ENCODE assay signal across 28 cellular contexts in genomic region chr5:77855369-77855768, GRCh38.
"Had no signal": no experiment of that assay in that cellular context is flagged by ENCODE, and none has a peak within 500 bp of the region (broad histone marks: within the 10 kb centered on the region; RNA-seq: fewer than 3 reads in every experiment).

No MANE protein-coding gene starts in this region.

- H3K79me2 ChIP-seq: hepatocyte had no signal

- H3K4me2 ChIP-seq: hepatocyte had no signal

- H3K27me3 Mint-ChIP-seq: stimulated activated memory B cell treated with anti-CD40 and anti-IgM and Interleukin-4, amounts not matched to agents 10 μg/mL and 1 μg/mL and 100 μg/mL, for 72 hours had no signal

- H3K36me3 Mint-ChIP-seq: naive thymus-derived CD4-positive, alpha-beta T cell; stimulated activated memory B cell treated with anti-CD40 and anti-IgM and Interleukin-4, amounts not matched to agents 10 μg/mL and 1 μg/mL and 100 μg/mL, for 72 hours had no signal

- H3K4me1 ChIP-seq: testis had no signal

- H3K27ac ChIP-seq: coronary artery, gastrocnemius medialis, hepatocyte, left lung, ovary, psoas muscle, sigmoid colon, skin epidermis, spleen, testis, tibial artery had no signal

- DNase-seq: dermis blood vessel endothelial cell; effector memory CD4-positive, alpha-beta T cell; erythroblast; gastrocnemius medialis; head of caudate nucleus; kidney; left lung; mesendoderm; midbrain; naive thymus-derived CD4-positive, alpha-beta T cell; occipital lobe; ovary; posterior cingulate gyrus; psoas muscle; right cardiac atrium; sigmoid colon; spleen; stimulated activated CD4-positive, alpha-beta T cell treated with anti-CD3 and anti-CD28 coated beads, Interleukin-4, amount 100 ng/mL, for 4 hours; stimulated activated naive CD8-positive, alpha-beta T cell treated with anti-CD3 and anti-CD28 coated beads, Interleukin-15, Interleukin-2, amounts not matched to agents 100 U/mL and 50 U/mL, for 24 hours; substantia nigra; testis; tibial artery had no signal

- FAIRE-seq: kidney had no signal

- H3K27me3 ChIP-seq: ovary, sigmoid colon, testis, tibial artery had no signal

- H3K9me3 ChIP-seq: gastrocnemius medialis, left lung, ovary, psoas muscle, sigmoid colon, spleen, testis, tibial artery had no signal

- H3K27ac Mint-ChIP-seq: naive thymus-derived CD4-positive, alpha-beta T cell; nephron; stimulated activated memory B cell treated with anti-CD40 and anti-IgM and Interleukin-4, amounts not matched to agents 10 μg/mL and 1 μg/mL and 100 μg/mL, for 72 hours; type B pancreatic cell had no signal

- H3K36me3 ChIP-seq: gastrocnemius medialis, left lung, ovary, sigmoid colon, spleen, tibial artery had no signal

- H3K4me3 Mint-ChIP-seq: stimulated activated memory B cell treated with anti-CD40 and anti-IgM and Interleukin-4, amounts not matched to agents 10 μg/mL and 1 μg/mL and 100 μg/mL, for 72 hours; type B pancreatic cell had no signal

- ATAC-seq: gastrocnemius medialis; left lung; naive thymus-derived CD4-positive, alpha-beta T cell; psoas muscle; right cardiac atrium; stimulated activated memory B cell treated with anti-CD40 and anti-IgM and Interleukin-4, amounts not matched to agents 10 μg/mL and 1 μg/mL and 100 μg/mL, for 72 hours; stimulated activated naive CD8-positive, alpha-beta T cell treated with anti-CD3 and anti-CD28 coated beads, Interleukin-15, Interleukin-2, amounts not matched to agents 100 U/mL and 50 U/mL, for 24 hours had no signal

- H3K4me3 ChIP-seq: coronary artery, gastrocnemius medialis, hepatocyte, left lung, ovary, psoas muscle, sigmoid colon, skin epidermis, spleen, testis, tibial artery had no signal

- H3K9me3 Mint-ChIP-seq: nephron; stimulated activated memory B cell treated with anti-CD40 and anti-IgM and Interleukin-4, amounts not matched to agents 10 μg/mL and 1 μg/mL and 100 μg/mL, for 72 hours; type B pancreatic cell had no signal

- H2AFZ ChIP-seq: hepatocyte had no signal
